Comparison of ENCODE assay signal across 8 cellular contexts in the genomic region with DNA sequence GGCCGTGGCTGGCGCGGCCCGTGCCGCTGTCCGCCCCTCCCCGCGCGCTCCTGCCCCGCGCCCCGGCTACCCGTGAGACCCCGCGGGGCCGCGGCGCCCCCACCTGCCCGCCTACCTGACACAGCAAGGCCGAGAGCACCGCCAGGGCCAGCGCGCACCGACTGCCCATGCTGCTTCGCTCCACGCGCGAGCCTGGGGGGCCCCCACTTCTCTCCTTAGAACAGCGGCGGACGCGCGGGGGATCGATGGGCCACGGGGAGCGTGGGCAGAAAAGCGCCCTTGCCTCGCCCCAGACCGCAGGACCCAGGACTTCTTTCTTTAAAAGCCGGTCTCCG. TPM values are rescaled to one million over a fixed set of nuclear protein-coding genes. Genes with fewer than 3 reads are reported as not detected.
DNase-seq lines count a peak whose midpoint lies in the region; ATAC-seq and TF ChIP-seq lines count a peak whose summit lies in the region.

No MANE protein-coding gene starts in this region.

- H3K4me3 Mint-ChIP-seq in osteocyte (ENCODE audit: unreplicated experiment) = peak overlapping the region; percentile 91

- H3K4me1 ChIP-seq in PC-3 (ENCODE audit: insufficient read depth, low read length) = peaks cover 7% of the 10 kb centered on the region
- H3K4me1 ChIP-seq in esophagus (ENCODE audit: control insufficient read depth in 2 of 2, insufficient read depth in 2 of 2, low read length in 1 of 2) = peaks cover 6 to 26% of the 10 kb centered on the region in 2 donors

- ATAC-seq in PC-3 (no peak), GM21723 (IDR thresholded peaks at IDR 0.05; ENCODE audit: unreplicated experiment) (no peak), HG02571 (IDR thresholded peaks at IDR 0.05; ENCODE audit: unreplicated experiment) (no peak)

- H3K36me3 ChIP-seq in PC-3 (ENCODE audit: low read depth, low read length) (no peaks in the 10 kb centered on the region), esophagus (ENCODE audit: control insufficient read depth in 2 of 2, insufficient read depth in 2 of 2, low read length in 1 of 2) (peaks cover 0 to 10% of the 10 kb centered on the region in 2 donors)

- no peaks in the 10 kb centered on the region for H3K9me3 ChIP-seq in PC-3 (ENCODE audit: low read length)
- no peaks in the 10 kb centered on the region for H3K9me3 ChIP-seq in esophagus (ENCODE audit: control insufficient read depth in 2 of 2, insufficient read depth in 1 of 2, low read depth in 1 of 2, low read length in 1 of 2)

- H3K9me2 ChIP-seq in PC-3 (replicated peaks; ENCODE audit: low read length) = no peaks in the 10 kb centered on the region

- H3K79me2 ChIP-seq in PC-3 (ENCODE audit: low read length) = no peaks in the 10 kb centered on the region

- peak overlapping the region; percentile 90 for H3K4me2 ChIP-seq in PC-3 (ENCODE audit: low read length)

- TF ChIP-seq CTCF in PC-3 (conservative IDR thresholded peaks at IDR 0.05; ENCODE audit: low read depth, low read length) (no peak), osteocyte (IDR thresholded peaks at IDR 0.05) (no peak)

- H3F3A ChIP-seq in PC-3 (ENCODE audit: low read length, unreplicated experiment) = no peaks in the 10 kb centered on the region

- CTCF ChIA-PET in PC-3 (lab: Charles Lee) = no interaction called here

- no peaks in the 10 kb centered on the region for H4K20me1 ChIP-seq in PC-3 (ENCODE audit: low read length)

- no peak overlapping the region for H3K9ac ChIP-seq in PC-3 (ENCODE audit: low read length)

- BruUV-seq in PC-3 (replicated peaks; lab: Mats Ljungman, UMichigan) = no TSS peak

- peak overlapping the region; percentile 71 for H3K27ac Mint-ChIP-seq in osteocyte (ENCODE audit: unreplicated experiment)

- POLR2A ChIA-PET in PC-3 (lab: Charles Lee; ENCODE audit: unreplicated experiment) = no interaction called here

- DNase-seq in COLO668 (lab: John Stamatoyannopoulos, UW; ENCODE audit: unreplicated experiment) (peak; percentile 58), PC-3 (no peak), osteocyte (ENCODE audit: extremely low spot score, unreplicated experiment) (no peak), NCI-H187 treated with DMSO at 0.1 percent for 48 hours (lab: John Stamatoyannopoulos, UW) (no peak), globus pallidus (ENCODE audit: low spot score) (no peak)

- H3K4me3 ChIP-seq in PC-3 (ENCODE audit: low read length) (peak overlapping the region; percentile 75), esophagus (ENCODE audit: low read depth in 1 of 2, low read length in 2 of 2) (peak overlapping the region; percentile 64 to 68)

- H2AFZ ChIP-seq in PC-3 (ENCODE audit: low read length) = peak overlapping the region; percentile 51

- intact Hi-C loops in PC-3 (cut with micrococcal nuclease) = loop anchor here (5.0 kb wide), 1 partner anchor 498 kb away; no protein-coding TSS in a partner anchor

- no peak overlapping the region for H3K27ac ChIP-seq in PC-3 (ENCODE audit: low read length)
- H3K27ac ChIP-seq in esophagus (ENCODE audit: low read depth in 2 of 2, low read length in 1 of 2) = peak overlapping the region; percentile 71 to 76

- H3K27me3 ChIP-seq in PC-3 (ENCODE audit: low read length) = peaks cover 46% of the 10 kb centered on the region
- H3K27me3 ChIP-seq in esophagus (ENCODE audit: control insufficient read depth in 1 of 2, insufficient read depth in 2 of 2, low read length in 2 of 2) = peaks cover 0 to 5% of the 10 kb centered on the region in 2 donors

- peaks cover 5% of the 10 kb centered on the region for H3K36me3 Mint-ChIP-seq in osteocyte (ENCODE audit: unreplicated experiment)

- H3K27me3 Mint-ChIP-seq in osteocyte (ENCODE audit: unreplicated experiment) = peaks cover 42% of the 10 kb centered on the region

- 1 to 2% methylated on average over 20 to 41 of the region's 41 CpGs for WGBS in esophagus, 2 donors

- no peaks in the 10 kb centered on the region for H3K9me3 Mint-ChIP-seq in osteocyte (ENCODE audit: unreplicated experiment)

- peaks cover 29% of the 10 kb centered on the region for H3K4me1 Mint-ChIP-seq in osteocyte (ENCODE audit: unreplicated experiment)

RNA-seq across cellular contexts. Expression of a gene that starts 0.9 kb away (rescaled TPM):
- total RNA-seq in PC-3 (2014; rRNA removed) (0.84 and 1.2 TPM in 2 replicates), osteocyte (1.6 and 2.6 TPM in 2 replicates)
- 10 to 100 TPM; 12.5 to 15.6 TPM for polyA plus RNA-seq in esophagus

RNA-seq across cellular contexts. Expression of a gene that starts 16.6 kb away (rescaled TPM):
- total RNA-seq in PC-3 (2014; rRNA removed) (8.7 and 11.5 TPM in 2 replicates), osteocyte (34.0 and 36.9 TPM in 2 replicates)
- polyA plus RNA-seq in esophagus = 1 to 10 TPM; 6.4 to 8.7 TPM
